7 cellular contexts compared by ENCODE assay signal in the genomic region with DNA sequence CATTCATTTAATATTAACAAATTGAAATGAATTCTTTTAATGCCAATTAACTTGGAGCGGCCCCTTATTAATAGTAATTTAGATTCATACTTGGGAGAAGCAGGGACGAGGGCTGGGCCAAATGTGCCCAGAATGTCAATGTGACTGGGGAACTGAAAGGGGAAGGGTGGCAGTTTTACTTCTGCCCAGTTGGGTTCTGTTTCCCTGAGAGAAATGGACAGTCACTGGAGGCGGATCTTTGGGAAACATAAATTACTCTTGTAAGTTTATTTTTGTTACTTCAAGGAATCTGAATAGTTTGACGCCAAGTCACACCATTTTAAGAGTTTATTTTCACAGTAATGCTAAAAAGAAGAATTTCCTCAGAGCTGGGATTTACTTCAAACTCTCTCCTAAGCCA.
A peak's percentile ranks its signal among the peaks of the same experiment; 100 is the strongest.
DNase-seq lines count a peak whose midpoint lies in the region; ATAC-seq, FAIRE-seq and TF ChIP-seq lines count a peak whose summit lies in the region.
"Not testable (repeated sequence)": the region's sequence is repeated elsewhere in the genome, so short reads cannot be mapped to it uniquely, and the experiment has no call there.

No MANE protein-coding gene starts in this region.

- not testable (repeated sequence) for H2AFZ ChIP-seq in Karpas-422 (ENCODE audit: low read length); astrocyte (ENCODE audit: low read depth, low read length)

- not testable (repeated sequence) for H3K79me2 ChIP-seq in Karpas-422 (ENCODE audit: low read length); astrocyte (ENCODE audit: insufficient read depth, low read length)

- not testable (repeated sequence) for H3K9me3 Mint-ChIP-seq in astrocyte (ENCODE audit: unreplicated experiment)

- not testable (repeated sequence) for TF ChIP-seq POLR2A in esophagus muscularis mucosa (IDR thresholded peaks at IDR 0.05; ENCODE audit: low read depth)

- not testable (repeated sequence) for H3K27me3 ChIP-seq in Karpas-422 (ENCODE audit: low read length); astrocyte (ENCODE audit: insufficient read depth, low read length); esophagus muscularis mucosa; left ventricle myocardium inferior (ENCODE audit: low read depth); thoracic aorta (replicated peaks; ENCODE audit: insufficient read depth)

- intact Hi-C loops in esophagus muscularis mucosa (cut with DNase I); left ventricle myocardium inferior (cut with micrococcal nuclease): not testable (repeated sequence)

- 25% methylated on average over 4 of the region's 4 CpGs for WGBS in esophagus muscularis mucosa

- H3K27ac Mint-ChIP-seq in astrocyte (ENCODE audit: unreplicated experiment), result not testable (repeated sequence)

- H3K9me3 ChIP-seq in Karpas-422 (ENCODE audit: low read length); astrocyte (ENCODE audit: insufficient read depth, low read depth, low read length); esophagus muscularis mucosa; left ventricle myocardium inferior (replicated peaks); thoracic aorta: not testable (repeated sequence)

- H3K9me2 ChIP-seq in Karpas-422 (replicated peaks; ENCODE audit: insufficient read depth, low read length), result not testable (repeated sequence)

- H3K4me2 ChIP-seq in Karpas-422 (ENCODE audit: low read depth, low read length, poor library complexity, severe bottlenecking); astrocyte (ENCODE audit: low read length): not testable (repeated sequence)

- ATAC-seq in thoracic aorta (ENCODE audit: insufficient number of reproducible peaks, low FRiP score, low read depth), result not testable (repeated sequence)

- not testable (repeated sequence) for H3K36me3 Mint-ChIP-seq in astrocyte (ENCODE audit: low read depth, unreplicated experiment)

- FAIRE-seq in astrocyte (lab: Jason Lieb, UNC), result not testable (repeated sequence)

- not testable (repeated sequence) for H3K27ac ChIP-seq in Karpas-422 (ENCODE audit: low read length); astrocyte (ENCODE audit: low read depth, low read length)
- H3K27ac ChIP-seq in esophagus muscularis mucosa (replicated peaks in 1 of 4), result peak overlapping the region in 3 of 4 donors; percentile 38 to 66 (median 57)
- peak overlapping the region; percentile 5 for H3K27ac ChIP-seq in left ventricle myocardium inferior (replicated peaks)
- peak overlapping the region; percentile 70 to 73 for H3K27ac ChIP-seq in thoracic aorta

- not testable (repeated sequence) for H3K9ac ChIP-seq in Karpas-422 (ENCODE audit: low read length); astrocyte (ENCODE audit: low read length)

- H3K4me1 ChIP-seq in Karpas-422 (ENCODE audit: low read length); astrocyte (ENCODE audit: insufficient read depth, low read length); esophagus muscularis mucosa; left ventricle myocardium inferior; thoracic aorta (ENCODE audit: control insufficient read depth in 1 of 2, low read depth in 2 of 2): not testable (repeated sequence)

- DNase-seq in CD1c-positive myeloid dendritic cell (ENCODE audit: extremely low spot score) (peak; percentile 63), Karpas-422 (peak; percentile 14), astrocyte (ENCODE audit: low read depth) (peak; percentile 12), pons (ENCODE audit: low spot score) (peak; percentile 42)
- DNase-seq in esophagus muscularis mucosa (ENCODE audit: extremely low spot score); left ventricle myocardium inferior; thoracic aorta (ENCODE audit: low spot score): not testable (repeated sequence)

- H3K4me3 ChIP-seq in Karpas-422 (ENCODE audit: low read length); astrocyte (ENCODE audit: insufficient read depth, low read depth, low read length); esophagus muscularis mucosa; left ventricle myocardium inferior: not testable (repeated sequence)
- H3K4me3 ChIP-seq in thoracic aorta, result peak overlapping the region; percentile 33

- not testable (repeated sequence) for H3K4me1 Mint-ChIP-seq in astrocyte (ENCODE audit: low read depth, unreplicated experiment)

- not testable (repeated sequence) for H3K36me3 ChIP-seq in Karpas-422 (ENCODE audit: insufficient read depth, low read length); astrocyte (ENCODE audit: insufficient read depth, low read length); esophagus muscularis mucosa; left ventricle myocardium inferior; thoracic aorta

- H3K4me3 Mint-ChIP-seq in astrocyte (ENCODE audit: unreplicated experiment), result not testable (repeated sequence)

- H3K27me3 Mint-ChIP-seq in astrocyte (ENCODE audit: low read depth, unreplicated experiment), result not testable (repeated sequence)

- TF ChIP-seq EP300 in esophagus muscularis mucosa (IDR thresholded peaks at IDR 0.05), result not testable (repeated sequence)

- TF ChIP-seq CTCF in astrocyte (IDR thresholded peaks at IDR 0.05; ENCODE audit: insufficient read depth, low read depth, low read length); esophagus muscularis mucosa (IDR thresholded peaks at IDR 0.05); left ventricle myocardium inferior (IDR thresholded peaks at IDR 0.05; ENCODE audit: borderline replicate concordance); thoracic aorta (IDR thresholded peaks at IDR 0.05): not testable (repeated sequence)

- H4K20me1 ChIP-seq in Karpas-422 (ENCODE audit: insufficient read depth, low read depth, low read length); astrocyte (ENCODE audit: insufficient read depth, low read length): not testable (repeated sequence)
